8 cellular contexts compared by ENCODE assay signal in genomic region chr11:17276236-17277023, GRCh38. TPM values are rescaled to one million over a fixed set of nuclear protein-coding genes. Genes with fewer than 3 reads are reported as not detected.
DNase-seq lines count a peak whose midpoint lies in the region; ATAC-seq and TF ChIP-seq lines count a peak whose summit lies in the region.

Gene NUCB2 (plus strand): TSS chr11:17276739. CDS start chr11:17295324, 18,585 bp downstream.

- no peaks in the 10 kb centered on the region for H3K9me2 ChIP-seq in DOHH2 (replicated peaks; ENCODE audit: control insufficient read depth, low read length)
- H3K9me2 ChIP-seq in GM23338 (ENCODE audit: insufficient read depth), result no peaks in the 10 kb centered on the region

- no peak within 1 kb of the TSS for H3K27ac Mint-ChIP-seq in GM23338
- H3K27ac Mint-ChIP-seq in naive B cell, result peak within 1 kb of the TSS; percentile 80 to 95 (median 94)
- H3K27ac Mint-ChIP-seq in stimulated activated memory B cell treated with anti-CD40 and anti-IgM and Interleukin-4, amounts not matched to agents 10 μg/mL and 1 μg/mL and 100 μg/mL, for 72 hours, result peak within 1 kb of the TSS; percentile 90

- H3K4me1 Mint-ChIP-seq in GM23338, result peaks cover 10% of the 10 kb centered on the region
- peaks cover 7 to 23% (median 18%) of the 10 kb centered on the region in 3 donors for H3K4me1 Mint-ChIP-seq in naive B cell
- H3K4me1 Mint-ChIP-seq in stimulated activated memory B cell treated with anti-CD40 and anti-IgM and Interleukin-4, amounts not matched to agents 10 μg/mL and 1 μg/mL and 100 μg/mL, for 72 hours, result peaks cover 17% of the 10 kb centered on the region

- peak within 1 kb of the TSS; percentile 100 for H2AFZ ChIP-seq in GM23338

- H4K20me1 ChIP-seq in DOHH2 (ENCODE audit: control insufficient read depth, insufficient read depth, low read depth, low read length), result no peaks in the 10 kb centered on the region
- no peaks in the 10 kb centered on the region for H4K20me1 ChIP-seq in GM23338 (replicated peaks; ENCODE audit: insufficient read depth)

- H3K36me3 ChIP-seq in DOHH2 (ENCODE audit: control insufficient read depth, low read length) (no peaks in the 10 kb centered on the region), GM23338 (ENCODE audit: insufficient read depth) (no peaks in the 10 kb centered on the region)

- peaks cover 26% of the 10 kb centered on the region for H3K4me1 ChIP-seq in DOHH2 (ENCODE audit: control insufficient read depth, low read length)
- H3K4me1 ChIP-seq in GM23338 (ENCODE audit: insufficient read depth), result peaks cover 3% of the 10 kb centered on the region; the same call in 1 of the 2 replicates

- H3K27me3 ChIP-seq in DOHH2 (ENCODE audit: control insufficient read depth, low read length), result no peaks in the 10 kb centered on the region
- H3K27me3 ChIP-seq in GM23338 (ENCODE audit: insufficient read depth), result peaks cover 16% of the 10 kb centered on the region

- no peaks in the 10 kb centered on the region for H3K9me3 Mint-ChIP-seq in GM23338
- no peaks in the 10 kb centered on the region for H3K9me3 Mint-ChIP-seq in naive B cell
- H3K9me3 Mint-ChIP-seq in stimulated activated memory B cell treated with anti-CD40 and anti-IgM and Interleukin-4, amounts not matched to agents 10 μg/mL and 1 μg/mL and 100 μg/mL, for 72 hours, result no peaks in the 10 kb centered on the region

- peak within 1 kb of the TSS; percentile 81 for H3K4me3 ChIP-seq in DOHH2 (ENCODE audit: low read length)
- peak within 1 kb of the TSS; percentile 89 for H3K4me3 ChIP-seq in GM23338

- DNase-seq in GM23338 (ENCODE audit: low spot score) (peak; percentile 98), LHCN-M2 (ENCODE audit: low read depth) (peak; percentile 91), RPMI8226 (peak; percentile 90), fibroblast of gingiva (ENCODE audit: low read depth) (peak; percentile 94), naive B cell (peak; percentile 95)
- peak; percentile 92 to 94 for DNase-seq in activated T-helper 1 cell treated with anti-CD3 and anti-CD28 coated beads, Interleukin-2, amount 50 U/mL, for 16 hours (ENCODE audit: low read depth in 1 of 2, low spot score in 1 of 2)

- 0 out of 2 replicates have a peak, but pooled peaks cover 3% of the 10 kb centered on the region for H3K79me2 ChIP-seq in DOHH2 (ENCODE audit: control insufficient read depth, low read length)
- H3K79me2 ChIP-seq in GM23338 (replicated peaks; ENCODE audit: insufficient read depth), result no peaks in the 10 kb centered on the region

- H3K27ac ChIP-seq in DOHH2 (ENCODE audit: low read depth, low read length) (peak within 1 kb of the TSS; percentile 46; the same call in 1 of the 2 replicates), GM23338 (ENCODE audit: low read depth) (no peak within 1 kb of the TSS; the same call in 1 of the 2 replicates)

- H3K27me3 Mint-ChIP-seq in GM23338 (ENCODE audit: insufficient read depth, low read depth, poor library complexity), result peaks cover 20% of the 10 kb centered on the region
- no peaks in the 10 kb centered on the region for H3K27me3 Mint-ChIP-seq in naive B cell
- H3K27me3 Mint-ChIP-seq in stimulated activated memory B cell treated with anti-CD40 and anti-IgM and Interleukin-4, amounts not matched to agents 10 μg/mL and 1 μg/mL and 100 μg/mL, for 72 hours, result no peaks in the 10 kb centered on the region

- ATAC-seq in GM23338 (peak; percentile 95), naive B cell (ENCODE audit: low read depth in 2 of 2) (peak; percentile 95 to 97)
- ATAC-seq in stimulated activated memory B cell treated with anti-CD40 and anti-IgM and Interleukin-4, amounts not matched to agents 10 μg/mL and 1 μg/mL and 100 μg/mL, for 72 hours, result peak; percentile 100

- H3K4me2 ChIP-seq in DOHH2 (ENCODE audit: low read length) (peak within 1 kb of the TSS; percentile 84), GM23338 (peak within 1 kb of the TSS; percentile 95)

- H3K4me3 Mint-ChIP-seq in GM23338, result peak within 1 kb of the TSS; percentile 85
- peak within 1 kb of the TSS; percentile 93 to 97 (median 96) for H3K4me3 Mint-ChIP-seq in naive B cell
- peak within 1 kb of the TSS; percentile 95 for H3K4me3 Mint-ChIP-seq in stimulated activated memory B cell treated with anti-CD40 and anti-IgM and Interleukin-4, amounts not matched to agents 10 μg/mL and 1 μg/mL and 100 μg/mL, for 72 hours

- TF ChIP-seq CTCF in DOHH2 (IDR thresholded peaks at IDR 0.05; ENCODE audit: low read depth, low read length, poor library complexity, severe bottlenecking), result no peak
- TF ChIP-seq CTCF in GM23338 (conservative IDR thresholded peaks at IDR 0.05; ENCODE audit: low read depth in 2 of 2), result no peak

- H3F3A ChIP-seq in DOHH2 (ENCODE audit: control insufficient read depth, insufficient read depth) (no peaks in the 10 kb centered on the region; the same call in 1 of the 2 replicates), GM23338 (replicated peaks; ENCODE audit: low read depth) (0 out of 2 replicates have a peak, but pooled peaks cover 2% of the 10 kb centered on the region)

- H3K36me3 Mint-ChIP-seq in GM23338 (ENCODE audit: low read depth) (no peaks in the 10 kb centered on the region), naive B cell (no peaks in the 10 kb centered on the region)
- no peaks in the 10 kb centered on the region for H3K36me3 Mint-ChIP-seq in stimulated activated memory B cell treated with anti-CD40 and anti-IgM and Interleukin-4, amounts not matched to agents 10 μg/mL and 1 μg/mL and 100 μg/mL, for 72 hours

- no peaks in the 10 kb centered on the region for H3K9me3 ChIP-seq in DOHH2 (ENCODE audit: control insufficient read depth, insufficient read depth, low read length)

TF ChIP-seq in GM23338, 12 proteins besides CTCF, POLR2A, EP300 and RAD21:
- no peak for TF ChIP-seq STAT1 (IDR thresholded peaks at IDR 0.05; ENCODE audit: unreplicated experiment)
- TF ChIP-seq CREB1 (CRISPR knock-in tag; IDR thresholded peaks at IDR 0.05; ENCODE audit: low read depth), result peak; percentile 15; the same call in 1 of the 2 replicates
- TF ChIP-seq POLR2AphosphoS5 (IDR thresholded peaks at IDR 0.05; ENCODE audit: low read depth), result peak; percentile 67

RNA-seq across cellular contexts. Expression of gene NUCB2, which starts in this region (rescaled TPM):
- 16.6 and 25.5 TPM in 2 replicates for total RNA-seq in GM23338 (2014; rRNA removed; shearing (Covaris generic))
- polyA plus RNA-seq in GM23338 (2016; fragmentation: Nextera tagmentation; extraction: Ambion mirVana), result 61.9 and 86.9 TPM in 2 replicates
- 33.4 and 60.7 TPM in 2 replicates for total RNA-seq in LHCN-M2 (2014; rRNA removed)
- polyA plus RNA-seq in LHCN-M2 (2012), result 52.7 TPM
- polyA plus RNA-seq in naive B cell (ENCODE audit: low read depth in 6 of 6), result 10 to 100 TPM; 14.2 to 23.9 (median 20.7) TPM
